In genomic region chr16:15778204-15778743, GRCh38 we compare ENCODE assay signal across 1 cellular context.
TF ChIP-seq lines count a peak whose summit lies in the region.

No MANE protein-coding gene starts in this region.

TF ChIP-seq in K562, 482 proteins besides CTCF, POLR2A, EP300 and RAD21:
- TF ChIP-seq MNT (conservative IDR thresholded peaks at IDR 0.05) (0 out of 4 replicates have a peak, but pooled peaks of 1 of the 2 experiments have one; percentile 1), PHF21A (IDR thresholded peaks at IDR 0.05; ENCODE audit: borderline replicate concordance, low read depth) (no peak), REST (CRISPR knock-in tag; IDR thresholded peaks at IDR 0.05; ENCODE audit: low read depth) (no peak), ATF7 (IDR thresholded peaks at IDR 0.05) (no peak), ZFP36 (IDR thresholded peaks at IDR 0.05; ENCODE audit: low read depth, low read length, partially characterized antibody) (peak; percentile 4), SRSF7 (optimal IDR thresholded peaks at IDR 0.05; ENCODE audit: low read depth, low read length) (no peak)
